Comparison of ENCODE assay signal across 1 cellular context in genomic region chr6:33248932-33249731, GRCh38.
TF ChIP-seq lines count a peak whose summit lies in the region.

No MANE protein-coding gene starts in this region.

TF ChIP-seq in HepG2, 621 proteins besides CTCF, POLR2A, EP300 and RAD21 (continued from another document and continues in another):
- no peak for TF ChIP-seq DZIP1 (CRISPR knock-in tag; IDR thresholded peaks at IDR 0.05)
- TF ChIP-seq ZFP37 (CRISPR knock-in tag; IDR thresholded peaks at IDR 0.05; ENCODE audit: borderline replicate concordance), result no peak
- 0 out of 2 replicates have a peak, but pooled peaks have one; percentile 56 for TF ChIP-seq ZNF138 (CRISPR knock-in tag; IDR thresholded peaks at IDR 0.05; ENCODE audit: low read depth)
- no peak for TF ChIP-seq ZNF530 (CRISPR knock-in tag; IDR thresholded peaks at IDR 0.05; ENCODE audit: low read depth)
- TF ChIP-seq SOX6 (IDR thresholded peaks at IDR 0.05), result no peak
- TF ChIP-seq SOX6 (CRISPR knock-in tag; IDR thresholded peaks at IDR 0.05), result peak; percentile 81
- TF ChIP-seq KLF12 (CRISPR knock-in tag; IDR thresholded peaks at IDR 0.05; ENCODE audit: borderline replicate concordance), result no peak
- no peak for TF ChIP-seq BCLAF1 (IDR thresholded peaks at IDR 0.05)
- no peak for TF ChIP-seq SUZ12 (IDR thresholded peaks at IDR 0.05; ENCODE audit: low read depth, low read length)
- no peak for TF ChIP-seq RBAK (CRISPR knock-in tag; IDR thresholded peaks at IDR 0.05)
- no peak for TF ChIP-seq ZNF576 (CRISPR knock-in tag; IDR thresholded peaks at IDR 0.05)
- no peak for TF ChIP-seq ZMAT5 (CRISPR knock-in tag; IDR thresholded peaks at IDR 0.05; ENCODE audit: borderline replicate concordance, low read depth)
- no peak for TF ChIP-seq ZNF260 (CRISPR knock-in tag; IDR thresholded peaks at IDR 0.05; ENCODE audit: borderline replicate concordance, low read depth)
- TF ChIP-seq NFIB (CRISPR knock-in tag; IDR thresholded peaks at IDR 0.05; ENCODE audit: borderline replicate concordance), result no peak
- TF ChIP-seq ZNF510 (CRISPR knock-in tag; IDR thresholded peaks at IDR 0.05; ENCODE audit: low read depth), result peak; percentile 76; the same call in 1 of the 2 replicates
- peak; percentile 87 for TF ChIP-seq DRAP1 (CRISPR knock-in tag; IDR thresholded peaks at IDR 0.05)
- TF ChIP-seq ZSCAN25 (CRISPR knock-in tag; IDR thresholded peaks at IDR 0.05), result no peak
- 0 out of 2 replicates have a peak, but pooled peaks have one; percentile 8 for TF ChIP-seq ZNF235 (CRISPR knock-in tag; IDR thresholded peaks at IDR 0.05; ENCODE audit: borderline replicate concordance)
- peak; percentile 70 for TF ChIP-seq SRY (CRISPR knock-in tag; IDR thresholded peaks at IDR 0.05)
- TF ChIP-seq PHB2 (IDR thresholded peaks at IDR 0.05; ENCODE audit: partially characterized antibody), result no peak
- no peak for TF ChIP-seq ZBTB7A (CRISPR knock-in tag; IDR thresholded peaks at IDR 0.05)
- TF ChIP-seq ZNF563 (CRISPR knock-in tag; IDR thresholded peaks at IDR 0.05), result peak; percentile 84
- 0 out of 4 replicates have a peak, but pooled peaks of 1 of the 2 experiments have one; percentile 11 for TF ChIP-seq REST (IDR thresholded peaks at IDR 0.05; ENCODE audit: borderline replicate concordance in 1 of 2, low read depth in 1 of 2, low read length in 2 of 2)
- TF ChIP-seq ZNF33A (CRISPR knock-in tag; IDR thresholded peaks at IDR 0.05; ENCODE audit: borderline replicate concordance), result no peak
- TF ChIP-seq KMT2A (CRISPR knock-in tag; IDR thresholded peaks at IDR 0.05), result 0 out of 2 replicates have a peak, but pooled peaks have one; percentile 40
- TF ChIP-seq ARID3A (IDR thresholded peaks at IDR 0.05; ENCODE audit: low read depth, low read length), result no peak
- peak; percentile 27; the same call in 1 of the 2 replicates for TF ChIP-seq WIZ (CRISPR knock-in tag; IDR thresholded peaks at IDR 0.05)
- peak; percentile 78 for TF ChIP-seq ZNF574 (CRISPR knock-in tag; IDR thresholded peaks at IDR 0.05)
- TF ChIP-seq CBX1 (IDR thresholded peaks at IDR 0.05; ENCODE audit: low read depth), result peak; percentile 23
- TF ChIP-seq RCOR2 (CRISPR knock-in tag; IDR thresholded peaks at IDR 0.05), result peak; percentile 66; the same call in 1 of the 2 replicates
- TF ChIP-seq ZNF83 (CRISPR knock-in tag; IDR thresholded peaks at IDR 0.05; ENCODE audit: borderline replicate concordance), result no peak; the same call in 1 of the 2 replicates
- no peak; the same call in 1 of the 2 replicates for TF ChIP-seq RERE (CRISPR knock-in tag; IDR thresholded peaks at IDR 0.05; ENCODE audit: low read depth)
- peak; percentile 24; the same call in 1 of the 2 replicates for TF ChIP-seq ZMYM3 (CRISPR knock-in tag; IDR thresholded peaks at IDR 0.05)
- no peak; the same call in 1 of the 2 replicates for TF ChIP-seq ZNF317 (CRISPR knock-in tag; IDR thresholded peaks at IDR 0.05)
- TF ChIP-seq ZNF772 (CRISPR knock-in tag; IDR thresholded peaks at IDR 0.05), result peak; percentile 94
- no peak; the same call in 1 of the 2 replicates for TF ChIP-seq KDM5B (CRISPR knock-in tag; IDR thresholded peaks at IDR 0.05; ENCODE audit: borderline replicate concordance)
- TF ChIP-seq ZNF7 (CRISPR knock-in tag; IDR thresholded peaks at IDR 0.05), result peak; percentile 25; the same call in 1 of the 2 replicates
